In the genomic region with DNA sequence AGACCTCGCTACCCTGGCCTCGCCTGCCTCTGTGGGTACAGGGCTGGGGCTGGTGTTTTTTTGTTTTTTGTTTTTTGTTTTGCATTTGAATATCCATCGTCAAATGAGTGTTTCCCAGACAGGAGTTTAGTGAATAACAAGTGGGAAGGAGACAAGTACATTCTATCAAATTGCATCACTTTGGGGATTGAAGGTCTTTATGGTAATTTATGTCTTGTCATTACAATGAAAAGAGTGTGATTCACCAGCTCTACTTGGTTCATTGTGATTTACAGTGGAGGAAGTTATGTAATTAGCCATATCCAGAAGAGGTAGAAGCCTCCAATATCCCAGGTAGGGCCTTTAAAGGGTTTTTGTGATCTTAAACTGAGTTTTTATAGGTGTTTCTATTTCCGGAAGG, we compare ENCODE assay signal across 16 cellular contexts.
"Had no signal": no experiment of that assay in that cellular context is flagged by ENCODE, and none has a peak within 500 bp of the region (broad histone marks: within the 10 kb centered on the region; RNA-seq: fewer than 3 reads in every experiment).

No MANE protein-coding gene starts in this region.

- DNase-seq: activated CD8-positive, alpha-beta memory T cell treated with anti-CD3 and anti-CD28 coated beads, Interleukin-2, amount 10 ng/mL, durations not matched to agents 7 days and 5 days; activated effector memory CD4-positive, alpha-beta T cell treated with Interleukin-2 at 50 U/mL for 16 hours; activated T-cell treated with anti-CD3 and anti-CD28 coated beads, Interleukin-2, amount 50 U/mL, for 24 hours; amniotic stem cell; body of pancreas; effector memory CD8-positive, alpha-beta T cell; natural killer cell; nucleus accumbens; stimulated activated CD4-positive, alpha-beta T cell treated with anti-CD3 and anti-CD28 coated beads, Interleukin-4, amount 100 ng/mL, for 1 hour; stimulated activated CD8-positive, alpha-beta memory T cell treated with anti-CD3 and anti-CD28 coated beads, Interleukin-4, amount 100 ng/mL, for 48 hours; T-helper 17 cell had no signal

- H3K4me3 Mint-ChIP-seq: activated CD8-positive, alpha-beta memory T cell treated with anti-CD3 and anti-CD28 coated beads, Interleukin-2, amount 10 ng/mL, durations not matched to agents 7 days and 5 days; activated naive CD4-positive, alpha-beta T cell treated with anti-CD3 and anti-CD28 coated beads, Interleukin-2, amount 50 U/mL, for 24 hours; activated T-cell treated with anti-CD3 and anti-CD28 coated beads, Interleukin-2, amount 50 U/mL, for 24 hours; effector memory CD8-positive, alpha-beta T cell; natural killer cell; stimulated activated naive CD8-positive, alpha-beta T cell treated with anti-CD3 and anti-CD28 coated beads, Interleukin-15, Interleukin-2, amounts not matched to agents 100 ng/mL and 50 ng/mL, for 24 hours; T-helper 17 cell had no signal

- H3K4me3 ChIP-seq: body of pancreas had no signal

- FAIRE-seq: TTC549 had no signal

- H3K9me3 Mint-ChIP-seq: activated naive CD4-positive, alpha-beta T cell treated with anti-CD3 and anti-CD28 coated beads, Interleukin-2, amount 50 U/mL, for 24 hours; activated T-cell treated with anti-CD3 and anti-CD28 coated beads, Interleukin-2, amount 50 U/mL, for 24 hours; effector memory CD8-positive, alpha-beta T cell; stimulated activated naive CD8-positive, alpha-beta T cell treated with anti-CD3 and anti-CD28 coated beads, Interleukin-15, Interleukin-2, amounts not matched to agents 100 ng/mL and 50 ng/mL, for 24 hours had no signal

- H3K27me3 Mint-ChIP-seq: stimulated activated naive CD8-positive, alpha-beta T cell treated with anti-CD3 and anti-CD28 coated beads, Interleukin-15, Interleukin-2, amounts not matched to agents 100 ng/mL and 50 ng/mL, for 24 hours had no signal

- ATAC-seq: activated CD4-positive, CD25-positive, alpha-beta regulatory T cell treated with anti-CD3 and anti-CD28 coated beads, Interleukin-2, amount 50 U/mL, for 24 hours; activated CD8-positive, alpha-beta memory T cell treated with anti-CD3 and anti-CD28 coated beads, Interleukin-2, amount 10 ng/mL, durations not matched to agents 7 days and 5 days; body of pancreas; effector memory CD8-positive, alpha-beta T cell; natural killer cell; T-helper 17 cell had no signal

- H3K27ac Mint-ChIP-seq: activated CD8-positive, alpha-beta memory T cell treated with anti-CD3 and anti-CD28 coated beads, Interleukin-2, amount 10 ng/mL, durations not matched to agents 7 days and 5 days; activated naive CD4-positive, alpha-beta T cell treated with anti-CD3 and anti-CD28 coated beads, Interleukin-2, amount 50 U/mL, for 24 hours; activated T-cell treated with anti-CD3 and anti-CD28 coated beads, Interleukin-2, amount 50 U/mL, for 24 hours; effector memory CD8-positive, alpha-beta T cell; natural killer cell; progenitor cell of endocrine pancreas; stimulated activated naive CD8-positive, alpha-beta T cell treated with anti-CD3 and anti-CD28 coated beads, Interleukin-15, Interleukin-2, amounts not matched to agents 100 ng/mL and 50 ng/mL, for 24 hours; T-helper 17 cell had no signal

- H3K36me3 Mint-ChIP-seq: activated CD8-positive, alpha-beta memory T cell treated with anti-CD3 and anti-CD28 coated beads, Interleukin-2, amount 10 ng/mL, durations not matched to agents 7 days and 5 days; activated naive CD4-positive, alpha-beta T cell treated with anti-CD3 and anti-CD28 coated beads, Interleukin-2, amount 50 U/mL, for 24 hours; natural killer cell had no signal

- H3K4me1 Mint-ChIP-seq: activated CD8-positive, alpha-beta memory T cell treated with anti-CD3 and anti-CD28 coated beads, Interleukin-2, amount 10 ng/mL, durations not matched to agents 7 days and 5 days; activated naive CD4-positive, alpha-beta T cell treated with anti-CD3 and anti-CD28 coated beads, Interleukin-2, amount 50 U/mL, for 24 hours; T-helper 17 cell had no signal

- H3K9me3 ChIP-seq: body of pancreas had no signal

- H3K27me3 ChIP-seq: body of pancreas had no signal

- H3K27ac ChIP-seq: body of pancreas had no signal
